In the genomic region with DNA sequence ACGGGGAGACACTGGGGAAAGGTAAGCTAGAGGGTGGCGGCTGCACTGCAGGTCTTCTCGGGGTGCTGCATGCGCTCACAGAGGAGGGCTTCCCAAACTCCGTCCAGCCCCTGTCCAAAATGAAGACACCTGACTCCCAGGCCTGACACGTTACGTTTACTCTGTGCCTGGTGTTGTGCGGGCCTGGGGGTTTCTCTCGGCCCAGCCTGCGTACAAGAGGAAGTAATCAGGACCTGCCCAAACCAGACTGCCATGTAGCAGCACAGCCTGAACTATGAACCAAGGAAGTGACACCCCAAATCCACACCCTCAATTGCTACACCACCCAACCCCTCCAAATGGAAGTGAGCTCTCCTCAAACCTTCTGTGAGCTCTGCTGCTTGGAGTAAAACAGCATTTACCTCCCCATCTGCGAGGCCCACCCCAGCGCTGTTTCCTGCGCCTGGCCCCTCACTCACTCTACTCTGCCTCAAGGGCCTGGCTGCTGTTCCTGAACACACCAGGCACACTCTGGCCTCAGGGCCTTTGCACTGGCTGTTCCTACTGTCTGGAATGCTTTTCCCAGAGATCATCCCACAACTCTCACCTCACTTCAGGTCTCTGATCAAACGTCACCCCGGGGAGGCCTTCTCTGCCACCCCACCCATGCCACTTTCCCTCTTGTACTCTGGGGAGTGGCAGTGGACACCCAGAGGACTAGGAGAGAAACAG, we compare ENCODE assay signal across 12 cellular contexts. TPM values are rescaled to one million over a fixed set of nuclear protein-coding genes. Genes with fewer than 3 reads are reported as not detected.
A peak's percentile ranks its signal among the peaks of the same experiment; 100 is the strongest.
DNase-seq lines count a peak whose midpoint lies in the region; ATAC-seq, FAIRE-seq and TF ChIP-seq lines count a peak whose summit lies in the region.
"Had no signal": no experiment of that assay in that cellular context is flagged by ENCODE, and none has a peak within 500 bp of the region (broad histone marks: within the 10 kb centered on the region; RNA-seq: fewer than 3 reads in every experiment).

No MANE protein-coding gene starts in this region.

- CTCF ChIA-PET in activated naive CD4-positive, alpha-beta T cell treated with anti-CD3 and anti-CD28 coated beads for 36 hours (lab: Charles Lee): no interaction called here
- CTCF ChIA-PET in GM12878 (lab: Yijun Ruan, JAX): interaction anchor here (1.0 to 2.6 kb wide), 3 partner anchors 15 to 24 kb away, joined by 4 to 7 read pairs (median 6); no protein-coding TSS in a partner anchor

- H3K27ac ChIP-seq in GM12878 (ENCODE audit: control insufficient read depth, insufficient read depth): peak overlapping the region; percentile 80
- H3K27ac ChIP-seq in stomach: no peak overlapping the region
- H3K27ac ChIP-seq: gastroesophageal sphincter had no signal

- SMC1A ChIA-PET in GM12878 (lab: Charles Lee; ENCODE audit: uncharacterized antibody, unreplicated experiment): interaction anchor here (0.6 to 7.6 kb wide), 6 partner anchors 9 to 133 kb away, joined by 3 to 68 read pairs (median 6); a partner anchor contains a TSS

- BruUV-seq in GM12878 (replicated peaks; lab: Mats Ljungman, UMichigan): no TSS peak

- no peaks in the 10 kb centered on the region for H3K9me3 Mint-ChIP-seq in activated naive CD4-positive, alpha-beta T cell treated with anti-CD3 and anti-CD28 coated beads for 36 hours
- no peaks in the 10 kb centered on the region for H3K9me3 Mint-ChIP-seq in activated naive CD4-positive, alpha-beta T cell treated with anti-CD3 and anti-CD28 coated beads, Interleukin-2, amount 50 U/mL, for 72 hours
- H3K9me3 Mint-ChIP-seq in stimulated activated memory B cell treated with anti-CD40 and anti-IgM and Interleukin-4, amounts not matched to agents 10 μg/mL and 1 μg/mL and 100 μg/mL, for 72 hours: no peaks in the 10 kb centered on the region

- peak overlapping the region; percentile 92 for H3K4me2 ChIP-seq in GM12878 (ENCODE audit: control insufficient read depth, insufficient read depth)

- RAD21 ChIA-PET in GM12878 (lab: Charles Lee; ENCODE audit: unreplicated experiment): interaction anchor here (1.1 to 3.8 kb wide), 3 partner anchors 14 to 22 kb away, joined by 3 to 46 read pairs (median 4); a partner anchor contains a TSS

- H4K20me1 ChIP-seq in GM12878 (ENCODE audit: control insufficient read depth, insufficient read depth): no peaks in the 10 kb centered on the region

- no peak for DNase-seq in activated naive CD4-positive, alpha-beta T cell treated with anti-CD3 and anti-CD28 coated beads for 36 hours
- DNase-seq in activated naive CD4-positive, alpha-beta T cell treated with anti-CD3 and anti-CD28 coated beads, Interleukin-2, amount 50 U/mL, for 72 hours (ENCODE audit: low spot score in 2 of 2): no peak
- no peak for DNase-seq in GM12878 (ENCODE audit: low read depth, low spot score)
- no peak for DNase-seq in stomach
- DNase-seq in NCI-H1092 (lab: John Stamatoyannopoulos, UW): no peak
- DNase-seq in GOT3 (lab: John Stamatoyannopoulos, UW): no peak
- DNase-seq: ACHN, left ventricle myocardium superior had no signal

- TF ChIP-seq RAD21 in GM12878 (IDR thresholded peaks at IDR 0.05; ENCODE audit: insufficient read depth, low read depth, low read length): no peak

- H3K9ac ChIP-seq in GM12878 (ENCODE audit: control insufficient read depth, insufficient read depth, low read length): peak overlapping the region; percentile 65

- H3K27me3 ChIP-seq in GM12878 (replicated peaks in 1 of 2; ENCODE audit: control insufficient read depth in 2 of 2, insufficient read depth in 2 of 2, low read length in 1 of 2) (no peaks in the 10 kb centered on the region), stomach (no peaks in the 10 kb centered on the region)
- H3K27me3 ChIP-seq: gastroesophageal sphincter had no signal

- no peak overlapping the region for H3K27ac Mint-ChIP-seq in activated naive CD4-positive, alpha-beta T cell treated with anti-CD3 and anti-CD28 coated beads for 36 hours
- H3K27ac Mint-ChIP-seq in activated naive CD4-positive, alpha-beta T cell treated with anti-CD3 and anti-CD28 coated beads, Interleukin-2, amount 50 U/mL, for 72 hours: peak overlapping the region in 1 of 2 donors; percentile 88
- peak overlapping the region; percentile 85 for H3K27ac Mint-ChIP-seq in stimulated activated memory B cell treated with anti-CD40 and anti-IgM and Interleukin-4, amounts not matched to agents 10 μg/mL and 1 μg/mL and 100 μg/mL, for 72 hours

- in situ Hi-C loops in GM12878 (cut with MboI): no loop called here

- H2AFZ ChIP-seq in GM12878 (ENCODE audit: control insufficient read depth, low read depth, low read length): peak overlapping the region; percentile 40; the same call in 1 of the 2 replicates

- WGBS in GM12878 (ENCODE audit: insufficient coverage, insufficient replicate concordance, low lambda C conversion rate, missing lambda C conversion rate): 31% methylated on average over 15 of the region's 15 CpGs
- 81 to 93% (median 89%) methylated on average over 14 to 15 of the region's 15 CpGs for WGBS in stomach, 5 donors

- intact Hi-C loops in activated naive CD4-positive, alpha-beta T cell treated with anti-CD3 and anti-CD28 coated beads for 36 hours (cut with micrococcal nuclease): no loop called here
- intact Hi-C loops in GM12878 (cut with micrococcal nuclease; ENCODE audit: unreplicated experiment): loop anchor here (1.0 kb wide), 1 partner anchor 18 kb away; a partner anchor contains a TSS
- intact Hi-C loops in stomach (cut with DNase I; ENCODE audit: low total_unique reads): no loop called here

- H3K4me1 Mint-ChIP-seq in activated naive CD4-positive, alpha-beta T cell treated with anti-CD3 and anti-CD28 coated beads for 36 hours (ENCODE audit: low read depth): peaks cover 23% of the 10 kb centered on the region
- H3K4me1 Mint-ChIP-seq in stimulated activated memory B cell treated with anti-CD40 and anti-IgM and Interleukin-4, amounts not matched to agents 10 μg/mL and 1 μg/mL and 100 μg/mL, for 72 hours: peaks cover 59% of the 10 kb centered on the region

- TF ChIP-seq EP300 in GM12878 (IDR thresholded peaks at IDR 0.05; ENCODE audit: borderline replicate concordance in 1 of 2, control insufficient read depth in 1 of 2, low read depth in 2 of 2, low read length in 2 of 2): no peak
- TF ChIP-seq EP300 in stomach (IDR thresholded peaks at IDR 0.05): no peak

- no peak for TF ChIP-seq CTCF in GM12878 (IDR thresholded peaks at IDR 0.05 in 2 of 3, conservative IDR thresholded peaks at IDR 0.05 in 1 of 3; ENCODE audit: control insufficient read depth in 2 of 3, extremely low read depth in 1 of 3, insufficient read depth in 1 of 3, low read depth in 3 of 3, low read length in 3 of 3)
- no peak for TF ChIP-seq CTCF in stomach (IDR thresholded peaks at IDR 0.05)

- peaks cover 17% of the 10 kb centered on the region for H3K36me3 Mint-ChIP-seq in activated naive CD4-positive, alpha-beta T cell treated with anti-CD3 and anti-CD28 coated beads for 36 hours (ENCODE audit: low read depth)
- H3K36me3 Mint-ChIP-seq in activated naive CD4-positive, alpha-beta T cell treated with anti-CD3 and anti-CD28 coated beads, Interleukin-2, amount 50 U/mL, for 72 hours: peaks cover 5 to 28% of the 10 kb centered on the region in 2 donors
- peaks cover 31% of the 10 kb centered on the region for H3K36me3 Mint-ChIP-seq in stimulated activated memory B cell treated with anti-CD40 and anti-IgM and Interleukin-4, amounts not matched to agents 10 μg/mL and 1 μg/mL and 100 μg/mL, for 72 hours

- no peaks in the 10 kb centered on the region; the same call in 1 of the 2 replicates for H3K79me2 ChIP-seq in GM12878 (ENCODE audit: control insufficient read depth, insufficient read depth, low read length)

- peak overlapping the region; percentile 17 for H3K4me3 Mint-ChIP-seq in activated naive CD4-positive, alpha-beta T cell treated with anti-CD3 and anti-CD28 coated beads for 36 hours
- peak overlapping the region; percentile 49 for H3K4me3 Mint-ChIP-seq in stimulated activated memory B cell treated with anti-CD40 and anti-IgM and Interleukin-4, amounts not matched to agents 10 μg/mL and 1 μg/mL and 100 μg/mL, for 72 hours

- POLR2A ChIA-PET in GM12878 (lab: Charles Lee): interaction anchor here (3.1 to 6.1 kb wide), 2 partner anchors 17 to 21 kb away, joined by 39 to 86 read pairs; a partner anchor contains a TSS

- H3K36me3 ChIP-seq in GM12878 (ENCODE audit: control insufficient read depth in 2 of 2, insufficient read depth in 2 of 2, low read length in 1 of 2) (peaks cover 0 to 3% of the 10 kb centered on the region in 2 experiments; a peak in 1 of 4 replicates), stomach (peaks cover 20 to 64% (median 60%) of the 10 kb centered on the region in 4 donors)

- no peak for TF ChIP-seq POLR2A in GM12878 (IDR thresholded peaks at IDR 0.05; ENCODE audit: low read depth, low read length)
- TF ChIP-seq POLR2A in stomach (IDR thresholded peaks at IDR 0.05): no peak

- H3K9me3 ChIP-seq in GM12878 (replicated peaks; ENCODE audit: control insufficient read depth, insufficient read depth, low read length): no peaks in the 10 kb centered on the region; the same call in 2 of the 3 replicates
- H3K9me3 ChIP-seq in stomach: no peaks in the 10 kb centered on the region
- H3K9me3 ChIP-seq: gastroesophageal sphincter had no signal

- FAIRE-seq in GM12878 (lab: Jason Lieb, UNC): no peak

- peaks cover 42% of the 10 kb centered on the region for H3K4me1 ChIP-seq in GM12878 (ENCODE audit: control insufficient read depth, insufficient read depth, low read length)
- peaks cover 14 to 33% (median 18%) of the 10 kb centered on the region in 4 donors for H3K4me1 ChIP-seq in stomach

- H3K27me3 Mint-ChIP-seq in activated naive CD4-positive, alpha-beta T cell treated with anti-CD3 and anti-CD28 coated beads for 36 hours (ENCODE audit: low read depth): no peaks in the 10 kb centered on the region
- H3K27me3 Mint-ChIP-seq in stimulated activated memory B cell treated with anti-CD40 and anti-IgM and Interleukin-4, amounts not matched to agents 10 μg/mL and 1 μg/mL and 100 μg/mL, for 72 hours: no peaks in the 10 kb centered on the region

- no peak for ATAC-seq in activated naive CD4-positive, alpha-beta T cell treated with anti-CD3 and anti-CD28 coated beads, Interleukin-2, amount 50 U/mL, for 72 hours
- ATAC-seq in HG03565 (IDR thresholded peaks at IDR 0.05; ENCODE audit: unreplicated experiment) (peak; percentile 13), GM12878 (peak; percentile 24)
- peak; percentile 28 for ATAC-seq in stimulated activated memory B cell treated with anti-CD40 and anti-IgM and Interleukin-4, amounts not matched to agents 10 μg/mL and 1 μg/mL and 100 μg/mL, for 72 hours
- ATAC-seq: gastroesophageal sphincter, left ventricle myocardium superior, Panc1 had no signal

- H3K4me3 ChIP-seq in GM12878: 0 out of 2 replicates have a peak overlapping the region, but pooled peaks have one; percentile 10
- H3K4me3 ChIP-seq in stomach: no peak overlapping the region
- H3K4me3 ChIP-seq: gastroesophageal sphincter had no signal

RNA-seq across cellular contexts. Expression of a gene that starts 3.0 kb away (rescaled TPM):
- 10 to 100 TPM; 44.3 to 45.0 TPM for total RNA-seq in activated naive CD4-positive, alpha-beta T cell treated with anti-CD3 and anti-CD28 coated beads for 36 hours
- total RNA-seq in activated naive CD4-positive, alpha-beta T cell treated with anti-CD3 and anti-CD28 coated beads, Interleukin-2, amount 50 U/mL, for 72 hours: 10 to 100 TPM; 24.9 to 40.8 TPM
- total RNA-seq in GM12878 (2013; cell fraction: nucleolus; rRNA removed): 1.9 and 4.7 TPM in 2 replicates
- total RNA-seq in GM12878 (2014; rRNA removed) (21.4 and 31.5 TPM in 2 replicates), GM12878 (2014; rRNA removed; fragmentation: Illumina TruSeq; extraction: Trizol) (11.9 and 12.3 TPM in 2 replicates), GM12878 (2021) (35.5 and 35.9 TPM in 2 replicates), stomach (10 to 100 TPM in 3 of 5 donors, 1 to 10 TPM in 2; 5.3 to 69.2 (median 14.9) TPM)
- polyA plus RNA-seq in GM12878 (2011; ENCODE audit: low read depth): 5.7 TPM
- polyA plus RNA-seq in GM12878 (2011; rRNA removed) (6.3 and 18.3 TPM in 2 replicates), GM12878 (2014; fragmentation: Illumina TruSeq; extraction: Trizol) (1.2 and 7.2 TPM in 2 replicates), GM12878 (2014; fragmentation: Nextera tagmentation; extraction: Ambion mirVana) (1 to 10 TPM in 1 of 2 experiments, under 1 TPM in 1; 0.18 to 1.3 TPM), GM12878 (2014; rRNA removed) (27.7 and 39.0 TPM in 2 replicates), GM12878 (2016; fragmentation: Nextera tagmentation; extraction: Ambion mirVana) (10 to 100 TPM; 77.0 to 83.3 TPM), stomach (10 to 100 TPM; 27.5 to 40.2 (median 32.6) TPM)
- polyA plus RNA-seq in GM12878 (2011; cell fraction: cytosol; rRNA removed): 30.5 and 53.0 TPM in 2 replicates
- polyA plus RNA-seq in GM12878 (2011; cell fraction: nucleus; rRNA removed): 26.1 and 41.3 TPM in 2 replicates
- polyA plus RNA-seq in GM12878 (2012): 12.6 and 15.9 TPM in 2 replicates
- polyA minus RNA-seq in GM12878 (2011; rRNA and poly(A)+ RNA removed): 8.8 and 15.3 TPM in 2 replicates
- polyA minus RNA-seq in GM12878 (2011; cell fraction: cytosol; rRNA and poly(A)+ RNA removed): 16.3 and 19.3 TPM in 2 replicates
- 2.8 and 8.1 TPM in 2 replicates for polyA minus RNA-seq in GM12878 (2011; cell fraction: nucleus; rRNA and poly(A)+ RNA removed)

RNA-seq across cellular contexts. Expression of a gene that starts 6.9 kb away (rescaled TPM):
- total RNA-seq in activated naive CD4-positive, alpha-beta T cell treated with anti-CD3 and anti-CD28 coated beads for 36 hours: 1 to 10 TPM; 1.4 to 2.2 TPM
- 1 to 10 TPM; 6.7 to 8.4 TPM for total RNA-seq in activated naive CD4-positive, alpha-beta T cell treated with anti-CD3 and anti-CD28 coated beads, Interleukin-2, amount 50 U/mL, for 72 hours
- total RNA-seq in GM12878 (2013; cell fraction: nucleolus; rRNA removed): 2.4 TPM in 1 of 2 replicates, not detected in the other
- total RNA-seq in GM12878 (2014; rRNA removed): 0.23 TPM in 1 of 2 replicates, not detected in the other
- total RNA-seq in GM12878 (2014; rRNA removed; fragmentation: Illumina TruSeq; extraction: Trizol): not detected in 2 replicates
- 0.33 and 0.53 TPM in 2 replicates for total RNA-seq in GM12878 (2021)
- polyA plus RNA-seq in GM12878 (2011; ENCODE audit: low read depth): not detected
- 0.43 and 0.76 TPM in 2 replicates for polyA plus RNA-seq in GM12878 (2011; rRNA removed)
- 0.67 and 0.70 TPM in 2 replicates for polyA plus RNA-seq in GM12878 (2011; cell fraction: cytosol; rRNA removed)
- polyA plus RNA-seq in GM12878 (2011; cell fraction: nucleus; rRNA removed): 6.2 and 6.7 TPM in 2 replicates
- 0.67 and 0.88 TPM in 2 replicates for polyA plus RNA-seq in GM12878 (2012)
- 0.03 TPM in 1 of 2 replicates, not detected in the other for polyA plus RNA-seq in GM12878 (2014; fragmentation: Illumina TruSeq; extraction: Trizol)
- not detected for polyA plus RNA-seq in GM12878 (2014; fragmentation: Nextera tagmentation; extraction: Ambion mirVana)
- 0.26 TPM in 1 of 2 replicates, not detected in the other for polyA plus RNA-seq in GM12878 (2014; rRNA removed)
- under 1 TPM in 1 of 2 experiments, not detected in 1; 0.25 TPM for polyA plus RNA-seq in GM12878 (2016; fragmentation: Nextera tagmentation; extraction: Ambion mirVana)
- 0.37 and 0.62 TPM in 2 replicates for polyA minus RNA-seq in GM12878 (2011; rRNA and poly(A)+ RNA removed)
- polyA minus RNA-seq in GM12878 (2011; cell fraction: cytosol; rRNA and poly(A)+ RNA removed): not detected in 2 replicates
- 1.6 and 1.9 TPM in 2 replicates for polyA minus RNA-seq in GM12878 (2011; cell fraction: nucleus; rRNA and poly(A)+ RNA removed)
- 10 to 100 TPM in 2 of 5 donors, 1 to 10 TPM in 1, not detected in 2; 5.7 to 67.7 (median 45.1) TPM for total RNA-seq in stomach
- 1 to 10 TPM; 1.5 to 5.0 (median 2.4) TPM for polyA plus RNA-seq in stomach

RNA-seq across cellular contexts. Expression of a gene that starts 18.1 kb away (rescaled TPM):
- total RNA-seq in activated naive CD4-positive, alpha-beta T cell treated with anti-CD3 and anti-CD28 coated beads for 36 hours: 100 to 1,000 TPM; 166 to 174 TPM
- 100 to 1,000 TPM; 160 to 225 TPM for total RNA-seq in activated naive CD4-positive, alpha-beta T cell treated with anti-CD3 and anti-CD28 coated beads, Interleukin-2, amount 50 U/mL, for 72 hours
- total RNA-seq in GM12878 (2013; cell fraction: nucleolus; rRNA removed): 99.3 and 130 TPM in 2 replicates
- total RNA-seq in GM12878 (2014; rRNA removed) (73.8 and 83.4 TPM in 2 replicates), GM12878 (2014; rRNA removed; fragmentation: Illumina TruSeq; extraction: Trizol) (47.4 and 50.0 TPM in 2 replicates), GM12878 (2021) (160 and 173 TPM in 2 replicates), stomach (100 to 1,000 TPM in 1 of 5 donors, 10 to 100 TPM in 4; 36.9 to 112 (median 79.9) TPM)
- 35.7 TPM for polyA plus RNA-seq in GM12878 (2011; ENCODE audit: low read depth)
- polyA plus RNA-seq in GM12878 (2011; rRNA removed) (37.2 and 73.6 TPM in 2 replicates), GM12878 (2014; fragmentation: Illumina TruSeq; extraction: Trizol) (16.9 and 43.7 TPM in 2 replicates), GM12878 (2014; fragmentation: Nextera tagmentation; extraction: Ambion mirVana) (1 to 10 TPM in 1 of 2 experiments, under 1 TPM in 1; 0.80 to 2.5 TPM), GM12878 (2014; rRNA removed) (108 and 126 TPM in 2 replicates), GM12878 (2016; fragmentation: Nextera tagmentation; extraction: Ambion mirVana) (10 to 100 TPM; 60.8 to 66.7 TPM), stomach (10 to 100 TPM; 19.5 to 33.6 (median 24.4) TPM)
- 92.0 and 109 TPM in 2 replicates for polyA plus RNA-seq in GM12878 (2011; cell fraction: cytosol; rRNA removed)
- 124 and 172 TPM in 2 replicates for polyA plus RNA-seq in GM12878 (2011; cell fraction: nucleus; rRNA removed)
- polyA plus RNA-seq in GM12878 (2012): 71.5 and 76.1 TPM in 2 replicates
- 109 and 168 TPM in 2 replicates for polyA minus RNA-seq in GM12878 (2011; rRNA and poly(A)+ RNA removed)
- 62.1 and 83.7 TPM in 2 replicates for polyA minus RNA-seq in GM12878 (2011; cell fraction: cytosol; rRNA and poly(A)+ RNA removed)
- polyA minus RNA-seq in GM12878 (2011; cell fraction: nucleus; rRNA and poly(A)+ RNA removed): 48.7 and 69.7 TPM in 2 replicates

RNA-seq across cellular contexts. Expression of a gene that starts 48.3 kb away (rescaled TPM):
- total RNA-seq in activated naive CD4-positive, alpha-beta T cell treated with anti-CD3 and anti-CD28 coated beads for 36 hours: not detected
- total RNA-seq in activated naive CD4-positive, alpha-beta T cell treated with anti-CD3 and anti-CD28 coated beads, Interleukin-2, amount 50 U/mL, for 72 hours: not detected
- total RNA-seq in GM12878 (2013; cell fraction: nucleolus; rRNA removed): 0.65 TPM in 1 of 2 replicates, not detected in the other
- total RNA-seq in GM12878 (2014; rRNA removed) (not detected in 2 replicates), GM12878 (2014; rRNA removed; fragmentation: Illumina TruSeq; extraction: Trizol) (not detected in 2 replicates), GM12878 (2021) (0.23 TPM in 1 of 2 replicates, not detected in the other), stomach (10 to 100 TPM in 1 of 5 donors, 1 to 10 TPM in 2, not detected in 2; 1.3 to 15.8 (median 3.3) TPM)
- polyA plus RNA-seq in GM12878 (2011; ENCODE audit: low read depth): not detected
- polyA plus RNA-seq in GM12878 (2011; rRNA removed) (not detected in 2 replicates), GM12878 (2014; fragmentation: Illumina TruSeq; extraction: Trizol) (not detected in 2 replicates), GM12878 (2014; fragmentation: Nextera tagmentation; extraction: Ambion mirVana) (not detected), GM12878 (2014; rRNA removed) (0.09 TPM in 1 of 2 replicates, not detected in the other), GM12878 (2016; fragmentation: Nextera tagmentation; extraction: Ambion mirVana) (under 1 TPM; 0.16 to 0.19 TPM), stomach (under 1 TPM; 0.18 to 0.92 (median 0.87) TPM)
- 0.27 TPM in 1 of 2 replicates, not detected in the other for polyA plus RNA-seq in GM12878 (2011; cell fraction: cytosol; rRNA removed)
- polyA plus RNA-seq in GM12878 (2011; cell fraction: nucleus; rRNA removed): 0.21 TPM in 1 of 2 replicates, not detected in the other
- polyA plus RNA-seq in GM12878 (2012): 0.17 TPM in 1 of 2 replicates, not detected in the other
- polyA minus RNA-seq in GM12878 (2011; rRNA and poly(A)+ RNA removed): not detected in 2 replicates
- not detected in 2 replicates for polyA minus RNA-seq in GM12878 (2011; cell fraction: cytosol; rRNA and poly(A)+ RNA removed)
- not detected in 2 replicates for polyA minus RNA-seq in GM12878 (2011; cell fraction: nucleus; rRNA and poly(A)+ RNA removed)

RNA-seq across cellular contexts. Expression of a gene that starts 48.3 kb away (rescaled TPM):
- total RNA-seq in activated naive CD4-positive, alpha-beta T cell treated with anti-CD3 and anti-CD28 coated beads for 36 hours: 1 to 10 TPM; 6.1 to 6.8 TPM
- total RNA-seq in activated naive CD4-positive, alpha-beta T cell treated with anti-CD3 and anti-CD28 coated beads, Interleukin-2, amount 50 U/mL, for 72 hours: 1 to 10 TPM; 7.7 to 8.1 TPM
- total RNA-seq in GM12878 (2013; cell fraction: nucleolus; rRNA removed): 14.6 and 18.3 TPM in 2 replicates
- total RNA-seq in GM12878 (2014; rRNA removed): 3.4 and 3.8 TPM in 2 replicates
- 1.1 and 1.6 TPM in 2 replicates for total RNA-seq in GM12878 (2014; rRNA removed; fragmentation: Illumina TruSeq; extraction: Trizol)
- total RNA-seq in GM12878 (2021): 6.6 and 8.3 TPM in 2 replicates
- polyA plus RNA-seq in GM12878 (2011; ENCODE audit: low read depth): 1.9 TPM
- polyA plus RNA-seq in GM12878 (2011; rRNA removed): 0.49 and 1.5 TPM in 2 replicates
- polyA plus RNA-seq in GM12878 (2011; cell fraction: cytosol; rRNA removed): 2.8 and 4.8 TPM in 2 replicates
- polyA plus RNA-seq in GM12878 (2011; cell fraction: nucleus; rRNA removed): 25.0 and 32.6 TPM in 2 replicates
- polyA plus RNA-seq in GM12878 (2012): 3.7 and 4.3 TPM in 2 replicates
- polyA plus RNA-seq in GM12878 (2014; fragmentation: Illumina TruSeq; extraction: Trizol): 0.70 and 1.8 TPM in 2 replicates
- polyA plus RNA-seq in GM12878 (2014; fragmentation: Nextera tagmentation; extraction: Ambion mirVana): 1 to 10 TPM in 1 of 2 experiments, under 1 TPM in 1; 0.26 to 1.2 TPM
- polyA plus RNA-seq in GM12878 (2014; rRNA removed): 9.1 and 10.6 TPM in 2 replicates
- polyA plus RNA-seq in GM12878 (2016; fragmentation: Nextera tagmentation; extraction: Ambion mirVana): 1 to 10 TPM; 1.7 to 1.9 TPM
- polyA minus RNA-seq in GM12878 (2011; rRNA and poly(A)+ RNA removed): 1.4 and 4.0 TPM in 2 replicates
- not detected in 2 replicates for polyA minus RNA-seq in GM12878 (2011; cell fraction: cytosol; rRNA and poly(A)+ RNA removed)
- 3.9 and 9.2 TPM in 2 replicates for polyA minus RNA-seq in GM12878 (2011; cell fraction: nucleus; rRNA and poly(A)+ RNA removed)
- total RNA-seq in stomach: 10 to 100 TPM in 2 of 5 donors, 1 to 10 TPM in 2, under 1 TPM in 1; 0.29 to 47.8 (median 4.9) TPM
- polyA plus RNA-seq in stomach: 10 to 100 TPM in 2 of 3 donors, 1 to 10 TPM in 1; 9.1 to 12.4 (median 10.4) TPM

Comparison
In these comparisons a context has a peak if more than half of its experiments do, and no peak if none do; other contexts are left out.
1. ATAC-seq: peak in HG03565 (single experiment), GM12878 (single experiment) and stimulated activated memory B cell treated with anti-CD40 and anti-IgM and Interleukin-4, amounts not matched to agents 10 μg/mL and 1 μg/mL and 100 μg/mL, for 72 hours (single experiment); none in activated naive CD4-positive, alpha-beta T cell treated with anti-CD3 and anti-CD28 coated beads, Interleukin-2, amount 50 U/mL, for 72 hours (0 of 2).